Comparison of ENCODE assay signal across 17 cellular contexts in genomic region chr3:33426068-33426467, GRCh38. TPM values are rescaled to one million over a fixed set of nuclear protein-coding genes. Genes with fewer than 3 reads are reported as not detected.
DNase-seq lines count a peak whose midpoint lies in the region; ATAC-seq and TF ChIP-seq lines count a peak whose summit lies in the region.
"Had no signal": no experiment of that assay in that cellular context is flagged by ENCODE, and none has a peak within 500 bp of the region (broad histone marks: within the 10 kb centered on the region; RNA-seq: fewer than 3 reads in every experiment).

No MANE protein-coding gene starts in this region.

- H3K36me3 ChIP-seq in PC-3 (ENCODE audit: low read depth, low read length) (peaks cover 17% of the 10 kb centered on the region; the same call in 1 of the 2 replicates), iPS-20b (ENCODE audit: insufficient read depth, low read depth, low read length) (peaks cover 34% of the 10 kb centered on the region)

- DNase-seq in DMS 273 treated with DMSO at 0.1 percent for 48 hours (lab: John Stamatoyannopoulos, UW) (peak; percentile 29), NCI-H1092 treated with DMSO at 0.1 percent for 48 hours (lab: John Stamatoyannopoulos, UW) (peak; percentile 76), PC-3 (no peak), 8988T (no peak)
- DNase-seq: activated CD4-positive, alpha-beta T cell treated with anti-CD3 and anti-CD28 coated beads, Interleukin-2, amount 50 U/mL, for 1 hour; activated T-cell treated with anti-CD3 and anti-CD28 coated beads for 4 hours; Caco-2; HCEC 1CT; left ventricle myocardium superior; posterior cingulate gyrus; stimulated activated CD4-positive, alpha-beta T cell treated with anti-CD3 and anti-CD28 coated beads, Interleukin-4, amount 100 ng/mL, for 1 hour had no signal

- no peak overlapping the region for H3K9ac ChIP-seq in PC-3 (ENCODE audit: low read length)
- no peak overlapping the region for H3K9ac ChIP-seq in iPS-20b (ENCODE audit: low read depth, low read length)

- H3K27me3 ChIP-seq in PC-3 (ENCODE audit: low read length) (no peaks in the 10 kb centered on the region), iPS-20b (ENCODE audit: insufficient read depth, low read length) (no peaks in the 10 kb centered on the region)

- H3K9me3 ChIP-seq in PC-3 (ENCODE audit: low read length), result no peaks in the 10 kb centered on the region
- no peaks in the 10 kb centered on the region; the same call in 1 of the 2 replicates for H3K9me3 ChIP-seq in iPS-20b (ENCODE audit: insufficient read depth, low read depth, low read length)
- H3K9me3 ChIP-seq: Caco-2 had no signal

- H3K9me2 ChIP-seq in PC-3 (replicated peaks; ENCODE audit: low read length), result no peaks in the 10 kb centered on the region

- ATAC-seq in PC-3 (no peak), GM21360 (IDR thresholded peaks at IDR 0.05; ENCODE audit: unreplicated experiment) (no peak), HG03469 (IDR thresholded peaks at IDR 0.05; ENCODE audit: unreplicated experiment) (no peak), HG02840 (IDR thresholded peaks at IDR 0.05; ENCODE audit: low FRiP score, unreplicated experiment) (no peak)
- ATAC-seq: activated naive CD4-positive, alpha-beta T cell treated with anti-CD3 and anti-CD28 coated beads, Interleukin-2, amount 50 U/mL, for 72 hours; HepG2; left ventricle myocardium superior had no signal

- H3K27ac ChIP-seq in PC-3 (ENCODE audit: low read length) (0 out of 2 replicates have a peak overlapping the region, but pooled peaks have one; percentile 46), iPS-20b (ENCODE audit: low read length) (no peak overlapping the region)

- POLR2A ChIA-PET in PC-3 (lab: Charles Lee; ENCODE audit: unreplicated experiment), result no interaction called here

- intact Hi-C loops in PC-3 (cut with micrococcal nuclease), result no loop called here

- peaks cover 24% of the 10 kb centered on the region for H3K4me1 ChIP-seq in PC-3 (ENCODE audit: insufficient read depth, low read length)
- peaks cover 59% of the 10 kb centered on the region for H3K4me1 ChIP-seq in iPS-20b (ENCODE audit: insufficient read depth, low read length)

- H2AFZ ChIP-seq in PC-3 (ENCODE audit: low read length), result no peak overlapping the region

- no peaks in the 10 kb centered on the region for H3F3A ChIP-seq in PC-3 (ENCODE audit: low read length, unreplicated experiment)

- no TSS peak for BruUV-seq in PC-3 (replicated peaks; lab: Mats Ljungman, UMichigan)

- no peak for TF ChIP-seq CTCF in PC-3 (conservative IDR thresholded peaks at IDR 0.05; ENCODE audit: low read depth, low read length)

- no peak overlapping the region for H3K4me2 ChIP-seq in PC-3 (ENCODE audit: low read length)

- peaks cover 44% of the 10 kb centered on the region; the same call in 1 of the 2 replicates for H4K20me1 ChIP-seq in PC-3 (ENCODE audit: low read length)

- H3K4me3 ChIP-seq in PC-3 (ENCODE audit: low read length) (no peak overlapping the region), iPS-20b (ENCODE audit: low read length) (peak overlapping the region; percentile 55)

- CTCF ChIA-PET in PC-3 (lab: Charles Lee), result no interaction called here

- H3K79me2 ChIP-seq in PC-3 (ENCODE audit: low read length), result peaks cover 86% of the 10 kb centered on the region

RNA-seq across cellular contexts. Expression of gene UBP1, which starts 14.1 kb away (rescaled TPM):
- 49.3 and 57.5 TPM in 2 replicates for total RNA-seq in PC-3 (2014; rRNA removed)

Comparison
In these comparisons a context has a peak if more than half of its experiments do, and no peak if none do; other contexts are left out.
1. DNase-seq: peak in DMS 273 treated with DMSO at 0.1 percent for 48 hours (single experiment) and NCI-H1092 treated with DMSO at 0.1 percent for 48 hours (single experiment); none in PC-3 (single experiment) and 8988T (single experiment).